13 cellular contexts compared by ENCODE assay signal in genomic region chr1:6418668-6419396, GRCh38. TPM values are rescaled to one million over a fixed set of nuclear protein-coding genes. Genes with fewer than 3 reads are reported as not detected.
DNase-seq lines count a peak whose midpoint lies in the region; ATAC-seq and TF ChIP-seq lines count a peak whose summit lies in the region.
"Had no signal": no experiment of that assay in that cellular context is flagged by ENCODE, and none has a peak within 500 bp of the region (broad histone marks: within the 10 kb centered on the region; RNA-seq: fewer than 3 reads in every experiment).

No MANE protein-coding gene starts in this region.

- H3K27me3 ChIP-seq in Caco-2 (replicated peaks; ENCODE audit: control insufficient read depth, insufficient read depth, low read length) (peaks cover 2% of the 10 kb centered on the region; the same call in 1 of the 2 replicates), PC-3 (ENCODE audit: low read length) (no peaks in the 10 kb centered on the region), esophagus (ENCODE audit: control insufficient read depth in 1 of 2, insufficient read depth in 2 of 2, low read length in 2 of 2) (no peaks in the 10 kb centered on the region), neural cell (ENCODE audit: insufficient read depth, low read depth, low read length) (peaks cover 83% of the 10 kb centered on the region)

- H3K27me3 Mint-ChIP-seq in Caco-2 (ENCODE audit: insufficient read depth, unreplicated experiment) = peaks cover 7% of the 10 kb centered on the region

- peak overlapping the region; percentile 40 for H3K4me3 ChIP-seq in Caco-2 (ENCODE audit: low read depth, low read length)
- H3K4me3 ChIP-seq in PC-3 (ENCODE audit: low read length) = peak overlapping the region; percentile 73
- H3K4me3 ChIP-seq in esophagus (ENCODE audit: low read depth in 1 of 2, low read length in 2 of 2) = peak overlapping the region; percentile 55 to 63
- H3K4me3 ChIP-seq in neural cell (ENCODE audit: low read length) = peak overlapping the region; percentile 55

- CTCF ChIA-PET in Caco-2 (lab: Charles Lee) (interaction anchor here (0.5 to 2.2 kb wide), 3 partner anchors 19 to 71 kb away, joined by 3 to 12 read pairs (median 10); no protein-coding TSS in a partner anchor), PC-3 (lab: Charles Lee) (interaction anchor here (2.0 kb wide), 1 partner anchor 19 kb away, joined by 9 read pairs; no protein-coding TSS in a partner anchor)

- H3K9me3 Mint-ChIP-seq in Caco-2 (ENCODE audit: unreplicated experiment) = no peaks in the 10 kb centered on the region
- H3K9me3 Mint-ChIP-seq: natural killer cell had no signal

- H3K36me3 ChIP-seq in Caco-2 (ENCODE audit: control insufficient read depth, insufficient read depth, low read length) (no peaks in the 10 kb centered on the region), PC-3 (ENCODE audit: low read depth, low read length) (no peaks in the 10 kb centered on the region), esophagus (ENCODE audit: control insufficient read depth in 2 of 2, insufficient read depth in 2 of 2, low read length in 1 of 2) (no peaks in the 10 kb centered on the region), neural cell (ENCODE audit: insufficient read depth, low read length) (no peaks in the 10 kb centered on the region)
- H3K36me3 ChIP-seq: gastrocnemius medialis, Peyer's patch had no signal

- ATAC-seq in PC-3 (no peak), HG03565 (IDR thresholded peaks at IDR 0.05; ENCODE audit: unreplicated experiment) (no peak)
- ATAC-seq: gastrocnemius medialis, natural killer cell had no signal

- peak overlapping the region; percentile 63 for H3K4me3 Mint-ChIP-seq in Caco-2 (ENCODE audit: unreplicated experiment)
- H3K4me3 Mint-ChIP-seq: natural killer cell had no signal

- H3K4me1 ChIP-seq in Caco-2 (peaks cover 20% of the 10 kb centered on the region), PC-3 (ENCODE audit: insufficient read depth, low read length) (peaks cover 62% of the 10 kb centered on the region), esophagus (ENCODE audit: control insufficient read depth in 2 of 2, insufficient read depth in 2 of 2, low read length in 1 of 2) (peaks cover 5 to 24% of the 10 kb centered on the region in 2 donors)

- H3K9me2 ChIP-seq in PC-3 (replicated peaks; ENCODE audit: low read length) = no peaks in the 10 kb centered on the region
- H3K9me2 ChIP-seq in neural cell (ENCODE audit: insufficient read depth, low read length) = no peaks in the 10 kb centered on the region

- TF ChIP-seq CTCF in Caco-2 (IDR thresholded peaks at IDR 0.05; ENCODE audit: insufficient read depth in 1 of 2, low read depth in 1 of 2, low read length in 1 of 2, severe bottlenecking in 1 of 2, unreplicated experiment in 1 of 2) (no peak), PC-3 (conservative IDR thresholded peaks at IDR 0.05; ENCODE audit: low read depth, low read length) (no peak), neural cell (IDR thresholded peaks at IDR 0.05; ENCODE audit: poor library complexity, severe bottlenecking) (no peak)

- no TSS peak for BruUV-seq in Caco-2 (replicated peaks; lab: Mats Ljungman, UMichigan)
- BruUV-seq in PC-3 (replicated peaks; lab: Mats Ljungman, UMichigan) = no TSS peak

- intact Hi-C loops in Caco-2 (cut with micrococcal nuclease; ENCODE audit: unreplicated experiment) (no loop called here), PC-3 (cut with micrococcal nuclease) (no loop called here)

- POLR2A ChIA-PET in Caco-2 (lab: Charles Lee) (interaction anchor here (0.6 kb wide), 1 partner anchor 105 kb away, joined by 3 read pairs; no protein-coding TSS in a partner anchor), PC-3 (lab: Charles Lee; ENCODE audit: unreplicated experiment) (no interaction called here)

- H3K36me3 Mint-ChIP-seq in Caco-2 (ENCODE audit: insufficient read depth, unreplicated experiment) = no peaks in the 10 kb centered on the region
- H3K36me3 Mint-ChIP-seq: natural killer cell had no signal

- DNase-seq in Caco-2 = no peak
- DNase-seq in PC-3 = peak; percentile 40
- DNase-seq in GOT3 (lab: John Stamatoyannopoulos, UW) = no peak
- DNase-seq in DMS114 treated with DMSO at 0.1 percent for 48 hours (lab: John Stamatoyannopoulos, UW; ENCODE audit: unreplicated experiment) = no peak
- no peak for DNase-seq in DMS79 (lab: John Stamatoyannopoulos, UW)
- DNase-seq: DND-41, gastrocnemius medialis, natural killer cell, NCI-H1436 treated with DMSO at 0.1 percent for 48 hours had no signal

- H4K20me1 ChIP-seq in PC-3 (ENCODE audit: low read length) (0 out of 2 replicates have a peak, but pooled peaks cover 6% of the 10 kb centered on the region), neural cell (ENCODE audit: insufficient read depth) (no peaks in the 10 kb centered on the region)

- no peak overlapping the region for H3K27ac ChIP-seq in PC-3 (ENCODE audit: low read length)
- H3K27ac ChIP-seq in esophagus (ENCODE audit: low read depth in 2 of 2, low read length in 1 of 2) = peak overlapping the region in 1 of 2 donors; percentile 47
- no peak overlapping the region for H3K27ac ChIP-seq in neural cell (ENCODE audit: low read length)
- H3K27ac ChIP-seq: gastrocnemius medialis had no signal

- H3K9ac ChIP-seq in PC-3 (ENCODE audit: low read length) (peak overlapping the region; percentile 53), neural cell (ENCODE audit: low read length) (no peak overlapping the region)

- 7% methylated on average over 52 to 69 of the region's 69 CpGs for WGBS in esophagus, 2 donors

- TF ChIP-seq EP300 in neural cell (conservative IDR thresholded peaks at IDR 0.05; ENCODE audit: poor library complexity, severe bottlenecking) = no peak

- peaks cover 6% of the 10 kb centered on the region for H3K4me1 Mint-ChIP-seq in Caco-2 (ENCODE audit: low read depth, unreplicated experiment)

- H3K4me2 ChIP-seq in PC-3 (ENCODE audit: low read length) = peak overlapping the region; percentile 87
- H3K4me2 ChIP-seq in neural cell (ENCODE audit: low read length) = no peak overlapping the region

- TF ChIP-seq RAD21 in neural cell (conservative IDR thresholded peaks at IDR 0.05) = no peak

- H3K79me2 ChIP-seq in PC-3 (ENCODE audit: low read length) (no peaks in the 10 kb centered on the region; the same call in 1 of the 2 replicates), neural cell (replicated peaks; ENCODE audit: insufficient read depth, low read length) (no peaks in the 10 kb centered on the region)

- H2AFZ ChIP-seq in PC-3 (ENCODE audit: low read length) (peak overlapping the region; percentile 75; the same call in 1 of the 2 replicates), neural cell (ENCODE audit: low read depth, low read length) (no peak overlapping the region)

- H3K27ac Mint-ChIP-seq in Caco-2 (ENCODE audit: unreplicated experiment) = no peak overlapping the region
- H3K27ac Mint-ChIP-seq: natural killer cell had no signal

- H3K9me3 ChIP-seq in Caco-2 = no peaks in the 10 kb centered on the region
- H3K9me3 ChIP-seq in PC-3 (ENCODE audit: low read length) = no peaks in the 10 kb centered on the region
- H3K9me3 ChIP-seq in esophagus (ENCODE audit: control insufficient read depth in 2 of 2, insufficient read depth in 1 of 2, low read depth in 1 of 2, low read length in 1 of 2) = no peaks in the 10 kb centered on the region
- H3K9me3 ChIP-seq in neural cell (ENCODE audit: low read length) = no peaks in the 10 kb centered on the region
- H3K9me3 ChIP-seq: gastrocnemius medialis had no signal

- H3F3A ChIP-seq in PC-3 (ENCODE audit: low read length, unreplicated experiment) (no peaks in the 10 kb centered on the region), neural cell (ENCODE audit: insufficient read depth, low read length, poor library complexity, severe bottlenecking) (no peaks in the 10 kb centered on the region)

TF ChIP-seq in neural cell, 6 proteins besides CTCF, POLR2A, EP300 and RAD21:
- TF ChIP-seq SMC3 (conservative IDR thresholded peaks at IDR 0.05; ENCODE audit: poor library complexity) = no peak
- no peak for TF ChIP-seq TAF1 (IDR thresholded peaks at IDR 0.05; ENCODE audit: low read depth)
- TF ChIP-seq EZH2 (IDR thresholded peaks at IDR 0.05; ENCODE audit: borderline replicate concordance, insufficient read depth, low read length, poor library complexity, severe bottlenecking) = peak; percentile 27

RNA-seq across cellular contexts. Expression of gene HES2, which starts 0.9 kb away (rescaled TPM):
- total RNA-seq in Caco-2 (2022) (0.37 and 0.91 TPM in 2 replicates), PC-3 (2014; rRNA removed) (41.0 and 42.9 TPM in 2 replicates)
- polyA plus RNA-seq in esophagus (10 to 100 TPM; 34.2 to 34.3 TPM), neural cell (not detected in 2 replicates)
- polyA minus RNA-seq in neural cell = not detected in 2 replicates
- total RNA-seq: natural killer cell had no signal

RNA-seq across cellular contexts. Expression of gene ESPN, which starts 5.7 kb away (rescaled TPM):
- total RNA-seq in Caco-2 (2022) (14.9 and 16.3 TPM in 2 replicates), PC-3 (2014; rRNA removed) (11.1 and 14.1 TPM in 2 replicates)
- polyA plus RNA-seq in esophagus (10 to 100 TPM; 21.6 to 46.5 TPM), neural cell (not detected in 2 replicates)
- polyA minus RNA-seq in neural cell = not detected in 2 replicates

RNA-seq across cellular contexts. Expression of gene ACOT7, which starts 25.3 kb away (rescaled TPM):
- total RNA-seq in Caco-2 (2022) = 179 and 221 TPM in 2 replicates
- total RNA-seq in PC-3 (2014; rRNA removed) = 164 and 165 TPM in 2 replicates
- polyA plus RNA-seq in esophagus = 10 to 100 TPM; 12.3 to 39.7 TPM
- polyA plus RNA-seq in neural cell = 101 TPM in 2 replicates
- polyA minus RNA-seq in neural cell = 60.1 and 74.8 TPM in 2 replicates

RNA-seq across cellular contexts. Expression of gene TNFRSF25, which starts 47.1 kb away (rescaled TPM):
- 15.0 and 16.3 TPM in 2 replicates for total RNA-seq in Caco-2 (2022)
- total RNA-seq in PC-3 (2014; rRNA removed) = 42.5 and 60.1 TPM in 2 replicates
- polyA plus RNA-seq in esophagus = 10 to 100 TPM; 23.9 to 53.9 TPM
- polyA plus RNA-seq in neural cell = 52.2 and 68.5 TPM in 2 replicates
- 8.0 and 10.0 TPM in 2 replicates for polyA minus RNA-seq in neural cell

Comparison
In these comparisons a context has a peak if more than half of its experiments do, and no peak if none do; other contexts are left out.
1. RNA of gene HES2, which starts 0.9 kb away (total RNA-seq): 41.0 to 42.9 TPM in PC-3; 0.37 to 0.91 TPM in Caco-2; every median in the first group is over 10 times any median in the second.
2. Peak in every context shown above with its lines, with median percentiles within 50 percentile points of each other: H3K4me3 ChIP-seq.